In genomic region chr1:26579662-26580061, GRCh38 we compare ENCODE assay signal across 1 cellular context.
TF ChIP-seq lines count a peak whose summit lies in the region.

No MANE protein-coding gene starts in this region.

TF ChIP-seq in HepG2, 621 proteins besides CTCF, POLR2A, EP300 and RAD21:
- 0 out of 2 replicates have a peak, but pooled peaks have one; percentile 4 for TF ChIP-seq CREB1 (IDR thresholded peaks at IDR 0.05)
- TF ChIP-seq CREB1 (CRISPR knock-in tag; IDR thresholded peaks at IDR 0.05) = no peak
- TF ChIP-seq ZNF563 (CRISPR knock-in tag; IDR thresholded peaks at IDR 0.05) = no peak
TF ChIP-seq in HepG2: peak in this region for 1.
